Comparison of ENCODE assay signal across 8 cellular contexts in genomic region chr2:168490015-168490874, GRCh38. TPM values are rescaled to one million over a fixed set of nuclear protein-coding genes. Genes with fewer than 3 reads are reported as not detected.
DNase-seq lines count a peak whose midpoint lies in the region; ATAC-seq and TF ChIP-seq lines count a peak whose summit lies in the region.

No MANE protein-coding gene starts in this region.

- ATAC-seq in GM19035 (IDR thresholded peaks at IDR 0.05; ENCODE audit: unreplicated experiment) (peak; percentile 94), HG03097 (IDR thresholded peaks at IDR 0.05; ENCODE audit: low FRiP score, unreplicated experiment) (peak; percentile 88), mucosa of descending colon (peak; percentile 46)

- POLR2A ChIA-PET in AG04450 (lab: Yijun Ruan, JAX): no interaction called here

- H3K27me3 ChIP-seq in AG04450 (ENCODE audit: control insufficient read depth, insufficient read depth, low read length): no peaks in the 10 kb centered on the region

- intact Hi-C loops in mucosa of descending colon (cut with DNase I, micrococcal nuclease): no loop called here

- H3K4me1 ChIP-seq in mucosa of descending colon (ENCODE audit: low read depth): peaks cover 31% of the 10 kb centered on the region

- no peak for TF ChIP-seq CTCF in AG04450 (IDR thresholded peaks at IDR 0.05; ENCODE audit: low read depth, low read length)
- no peak for TF ChIP-seq CTCF in choroid plexus epithelial cell (conservative IDR thresholded peaks at IDR 0.05; ENCODE audit: low read depth, low read length)
- no peak for TF ChIP-seq CTCF in mucosa of descending colon (IDR thresholded peaks at IDR 0.05)

- H3K27ac ChIP-seq in AG04450 (ENCODE audit: low read depth, low read length) (peak overlapping the region; percentile 53), caudate nucleus (ENCODE audit: low read depth, low read length) (no peak overlapping the region)

- H3K36me3 ChIP-seq in mucosa of descending colon (ENCODE audit: low read depth): peaks cover 3% of the 10 kb centered on the region

- no peak overlapping the region for H3K4me3 ChIP-seq in AG04450 (ENCODE audit: low read depth, low read length)
- H3K4me3 ChIP-seq in choroid plexus epithelial cell (ENCODE audit: low read depth, low read length): no peak overlapping the region
- no peak overlapping the region for H3K4me3 ChIP-seq in mucosa of descending colon

- DNase-seq in AG04450 (ENCODE audit: low read depth, low spot score): no peak
- peak; percentile 96 for DNase-seq in SIG-M5 treated with dmso at 0.1 percent for 504 hours (lab: John Stamatoyannopoulos, UW; ENCODE audit: unreplicated experiment)
- peak; percentile 76 for DNase-seq in choroid plexus epithelial cell (ENCODE audit: low read depth)
- DNase-seq in mucosa of descending colon: no peak
- DNase-seq in caudate nucleus (lab: John Stamatoyannopoulos, UW): no peak
- no peak for DNase-seq in inferior parietal cortex (ENCODE audit: extremely low spot score)

- H3K9me3 ChIP-seq in AG04450 (ENCODE audit: control insufficient read depth, insufficient read depth, low read length): no peaks in the 10 kb centered on the region
- no peaks in the 10 kb centered on the region for H3K9me3 ChIP-seq in mucosa of descending colon

- CTCF ChIA-PET in AG04450 (lab: Charles Lee): no interaction called here

RNA-seq across cellular contexts. Expression of gene CERS6, which starts 34.2 kb away (rescaled TPM):
- polyA plus RNA-seq in AG04450 (2011; rRNA removed): 5.4 and 6.2 TPM in 2 replicates
- polyA minus RNA-seq in AG04450 (2011; rRNA and poly(A)+ RNA removed): 4.9 and 7.2 TPM in 2 replicates
- 10 to 100 TPM; 27.4 to 67.2 (median 65.0) TPM for total RNA-seq in mucosa of descending colon

Comparison
In these comparisons a context has a peak if more than half of its experiments do, and no peak if none do; other contexts are left out.
1. DNase-seq: peak in SIG-M5 treated with dmso at 0.1 percent for 504 hours (single experiment) and choroid plexus epithelial cell (single experiment); none in AG04450 (single experiment), mucosa of descending colon (0 of 3), caudate nucleus (0 of 61) and inferior parietal cortex (single experiment).
2. Peak in every context shown above with its lines, with median percentiles within 50 percentile points of each other: ATAC-seq.